In the genomic region with DNA sequence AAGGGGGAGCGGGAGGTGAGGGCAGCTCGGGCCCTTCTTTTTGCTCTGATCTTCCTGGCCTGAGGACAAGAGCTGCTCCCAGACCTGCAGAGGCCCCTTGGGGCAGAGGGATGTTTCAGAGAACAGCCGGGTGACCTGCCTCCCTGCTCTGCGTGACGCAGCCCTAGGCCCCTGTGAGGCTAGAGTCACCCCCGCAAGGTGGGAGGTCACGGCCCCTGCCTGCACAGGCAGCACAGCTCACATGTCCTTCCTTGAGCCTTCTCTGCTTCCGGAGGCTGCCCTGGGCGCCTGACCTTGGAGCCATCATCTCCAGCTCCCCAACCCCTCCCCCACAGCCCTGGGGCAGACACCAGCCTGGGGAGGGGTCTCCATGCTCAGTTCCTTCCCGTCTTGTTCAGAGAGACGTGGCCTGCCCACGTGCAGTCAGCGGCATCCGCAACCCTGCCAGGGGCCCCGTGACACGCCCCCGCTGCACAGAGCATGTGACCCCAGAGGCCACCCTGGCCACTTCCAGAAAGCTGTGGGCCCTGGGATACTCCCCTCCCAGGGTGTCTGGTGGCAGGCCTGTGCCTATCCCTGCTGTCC, we compare ENCODE assay signal across 15 cellular contexts. TPM values are rescaled to one million over a fixed set of nuclear protein-coding genes. Genes with fewer than 3 reads are reported as not detected.
DNase-seq lines count a peak whose midpoint lies in the region; ATAC-seq, FAIRE-seq and TF ChIP-seq lines count a peak whose summit lies in the region.
"Had no signal": no experiment of that assay in that cellular context is flagged by ENCODE, and none has a peak within 500 bp of the region (broad histone marks: within the 10 kb centered on the region; RNA-seq: fewer than 3 reads in every experiment).

BIRC7 (plus strand) TSS at position 507 of the 585 bp plus-strand sequence. CDS start 192 bp downstream, outside the sequence.

- no peak within 1 kb of the TSS for H2AFZ ChIP-seq in HepG2 (ENCODE audit: low read length)
- H2AFZ ChIP-seq in MM.1S (ENCODE audit: low read length), result no peak within 1 kb of the TSS
- H2AFZ ChIP-seq in GM23248, result no peak within 1 kb of the TSS
- H2AFZ ChIP-seq: parathyroid adenoma had no signal

- POLR2A ChIA-PET in HepG2 (lab: Yijun Ruan, JAX) (interaction anchor here (1.2 to 2.0 kb wide), 2 partner anchors 12 to 19 kb away, joined by 4 to 6 read pairs; no protein-coding TSS in a partner anchor), WTC11 (lab: Charles Lee) (interaction anchor here (1.6 kb wide), 1 partner anchor 18 kb away, joined by 5 read pairs; no protein-coding TSS in a partner anchor)

- H3K4me2 ChIP-seq in HepG2 (ENCODE audit: low read depth, low read length), result peak within 1 kb of the TSS; percentile 65
- H3K4me2 ChIP-seq in MM.1S (ENCODE audit: low read depth, low read length), result no peak within 1 kb of the TSS
- H3K4me2 ChIP-seq in GM23248 (ENCODE audit: unreplicated experiment), result no peak within 1 kb of the TSS

- no peak within 1 kb of the TSS for H3K27ac ChIP-seq in HepG2 (ENCODE audit: extremely low read length, insufficient read depth, low read length)
- H3K27ac ChIP-seq in right lobe of liver, result no peak within 1 kb of the TSS
- no peak within 1 kb of the TSS for H3K27ac ChIP-seq in MM.1S (ENCODE audit: low read length)
- H3K27ac ChIP-seq in GM23248, result no peak within 1 kb of the TSS
- H3K27ac ChIP-seq: coronary artery, esophagus squamous epithelium, parathyroid adenoma had no signal

- H3F3A ChIP-seq in MM.1S (ENCODE audit: insufficient read depth, low read length) (no peaks in the 10 kb centered on the region), GM23248 (ENCODE audit: insufficient read depth) (peaks cover 17% of the 10 kb centered on the region)

- H3K4me3 Mint-ChIP-seq in WTC11, result peak within 1 kb of the TSS; percentile 51
- H3K4me3 Mint-ChIP-seq: activated T-cell treated with anti-CD3 and anti-CD28 coated beads, Interleukin-2, amount 50 U/mL, for 24 hours; type B pancreatic cell had no signal

- CTCF ChIA-PET in HepG2 (lab: Yijun Ruan, JAX; ENCODE audit: low intra/inter-chr PET ratio, low total read pairs), result interaction anchor here (1.1 kb wide), 1 partner anchor 12 kb away, joined by 4 read pairs; no protein-coding TSS in a partner anchor
- CTCF ChIA-PET in WTC11 (lab: Charles Lee), result interaction anchor here (0.6 to 8.1 kb wide), 20 partner anchors 8 to 179 kb away, joined by 3 to 151 read pairs (median 4); partner anchors contain the start of genes NKAIN4 and YTHDF1

- no peak for TF ChIP-seq RAD21 in HepG2 (CRISPR knock-in tag; IDR thresholded peaks at IDR 0.05)

- no peaks in the 10 kb centered on the region for H3K9me3 Mint-ChIP-seq in WTC11
- H3K9me3 Mint-ChIP-seq: activated T-cell treated with anti-CD3 and anti-CD28 coated beads, Interleukin-2, amount 50 U/mL, for 24 hours; type B pancreatic cell had no signal

- no peaks in the 10 kb centered on the region for H3K36me3 Mint-ChIP-seq in WTC11
- H3K36me3 Mint-ChIP-seq: type B pancreatic cell had no signal

- H3K4me3 ChIP-seq in HepG2 (replicated peaks in 1 of 3; ENCODE audit: insufficient read depth in 1 of 3, low read depth in 2 of 3, low read length in 3 of 3) (peak within 1 kb of the TSS in 2 of 3 experiments; percentile 48 to 58; a peak in 3 of 6 replicates), right lobe of liver (no peak within 1 kb of the TSS), MM.1S (ENCODE audit: low read length) (no peak within 1 kb of the TSS), GM23248 (no peak within 1 kb of the TSS)
- H3K4me3 ChIP-seq: coronary artery, esophagus squamous epithelium had no signal

- ATAC-seq in HepG2 (peak; percentile 10), right lobe of liver (no peak), WTC11 (no peak), GM21447 (IDR thresholded peaks at IDR 0.05; ENCODE audit: unreplicated experiment) (no peak)

- H3K9me2 ChIP-seq in MM.1S (replicated peaks; ENCODE audit: insufficient read depth, low read length) (no peaks in the 10 kb centered on the region), GM23248 (ENCODE audit: insufficient read depth) (no peaks in the 10 kb centered on the region)

- TF ChIP-seq CTCF in HepG2 (CRISPR knock-in tag; IDR thresholded peaks at IDR 0.05) (no peak), right lobe of liver (IDR thresholded peaks at IDR 0.05) (no peak), WTC11 (IDR thresholded peaks at IDR 0.05) (no peak), MM.1S (IDR thresholded peaks at IDR 0.05; ENCODE audit: low read length) (no peak)

- no peak for FAIRE-seq in HepG2 (lab: Jason Lieb, UNC)
- FAIRE-seq in urothelium cell line (lab: Jason Lieb, UNC), result peak; percentile 90

- no peak within 1 kb of the TSS; the same call in 1 of the 2 replicates for H3K27ac Mint-ChIP-seq in WTC11
- H3K27ac Mint-ChIP-seq: activated T-cell treated with anti-CD3 and anti-CD28 coated beads, Interleukin-2, amount 50 U/mL, for 24 hours; type B pancreatic cell had no signal

- TF ChIP-seq POLR2A in HepG2 (IDR thresholded peaks at IDR 0.05; ENCODE audit: insufficient read depth in 1 of 2, low read depth in 2 of 2, low read length in 2 of 2) (no peak), right lobe of liver (IDR thresholded peaks at IDR 0.05) (no peak)

- BruUV-seq in HepG2 (replicated peaks; lab: Mats Ljungman, UMichigan), result no TSS peak

- H3K79me2 ChIP-seq in HepG2 (ENCODE audit: insufficient read depth, low read length), result no peaks in the 10 kb centered on the region
- no peaks in the 10 kb centered on the region for H3K79me2 ChIP-seq in MM.1S (ENCODE audit: low read length)
- no peaks in the 10 kb centered on the region for H3K79me2 ChIP-seq in GM23248 (ENCODE audit: insufficient read depth)
- H3K79me2 ChIP-seq: parathyroid adenoma had no signal

- DNase-seq in HepG2 (ENCODE audit: low spot score) (no peak), right lobe of liver (no peak), WTC11 (ENCODE audit: low spot score) (no peak), left kidney (ENCODE audit: low read depth, low spot score) (peak; percentile 82), urothelium cell line (ENCODE audit: low spot score) (no peak), MM.1S (no peak), GM23248 (no peak)
- DNase-seq: amygdala, esophagus squamous epithelium had no signal

- H3K4me1 ChIP-seq in HepG2 (ENCODE audit: insufficient read depth, low read length), result peaks cover 51% of the 10 kb centered on the region
- H3K4me1 ChIP-seq in right lobe of liver, result no peaks in the 10 kb centered on the region
- no peaks in the 10 kb centered on the region for H3K4me1 ChIP-seq in MM.1S (ENCODE audit: low read length)
- peaks cover 18% of the 10 kb centered on the region for H3K4me1 ChIP-seq in GM23248 (ENCODE audit: insufficient read depth)
- H3K4me1 ChIP-seq: parathyroid adenoma had no signal

- H3K9ac ChIP-seq in HepG2 (ENCODE audit: insufficient read depth, low read depth, low read length) (no peak within 1 kb of the TSS), MM.1S (ENCODE audit: low read length) (no peak within 1 kb of the TSS), GM23248 (no peak within 1 kb of the TSS)
- H3K9ac ChIP-seq: parathyroid adenoma had no signal

- intact Hi-C loops in HepG2 (cut with micrococcal nuclease; ENCODE audit: unreplicated experiment), result no loop called here
- intact Hi-C loops in right lobe of liver (cut with DNase I), result no loop called here

- H3K36me3 ChIP-seq in HepG2 (replicated peaks in 1 of 2; ENCODE audit: control insufficient read depth in 1 of 2, insufficient read depth in 2 of 2, low read length in 2 of 2) (no peaks in the 10 kb centered on the region), right lobe of liver (no peaks in the 10 kb centered on the region), MM.1S (replicated peaks; ENCODE audit: insufficient read depth, low read length) (no peaks in the 10 kb centered on the region), GM23248 (ENCODE audit: low read depth) (no peaks in the 10 kb centered on the region)
- H3K36me3 ChIP-seq: esophagus squamous epithelium had no signal

- H3K27me3 Mint-ChIP-seq in WTC11 (ENCODE audit: low read depth), result peaks cover 8% of the 10 kb centered on the region

- H3K4me1 Mint-ChIP-seq in WTC11, result peaks cover 14% of the 10 kb centered on the region

- TF ChIP-seq EP300 in HepG2 (IDR thresholded peaks at IDR 0.05; ENCODE audit: low read depth in 2 of 2, low read length in 2 of 2), result no peak
- no peak for TF ChIP-seq EP300 in HepG2 (CRISPR knock-in tag; IDR thresholded peaks at IDR 0.05; ENCODE audit: borderline replicate concordance)

- H3K9me3 ChIP-seq in HepG2 (ENCODE audit: low read length), result no peaks in the 10 kb centered on the region
- no peaks in the 10 kb centered on the region for H3K9me3 ChIP-seq in right lobe of liver
- no peaks in the 10 kb centered on the region for H3K9me3 ChIP-seq in MM.1S (replicated peaks; ENCODE audit: insufficient read depth, low read length)
- H3K9me3 ChIP-seq in GM23248 (ENCODE audit: low read depth), result no peaks in the 10 kb centered on the region
- H3K9me3 ChIP-seq: esophagus squamous epithelium had no signal

- H3K27me3 ChIP-seq in HepG2 (ENCODE audit: control insufficient read depth in 1 of 2, insufficient read depth in 2 of 2, low read length in 2 of 2) (peaks cover 16 to 69% of the 10 kb centered on the region in 2 experiments), right lobe of liver (no peaks in the 10 kb centered on the region), MM.1S (replicated peaks; ENCODE audit: insufficient read depth, low read length) (peaks cover 97% of the 10 kb centered on the region), GM23248 (replicated peaks; ENCODE audit: insufficient read depth) (no peaks in the 10 kb centered on the region)

- in situ Hi-C loops in HepG2 (cut with HindIII; ENCODE audit: extremely low pct_ligation_motif_present, low pct_unique_long_range_greater_than_20kb), result no loop called here
- in situ Hi-C loops in GM23248 (cut with MboI), result no loop called here

- WGBS in HepG2 (ENCODE audit: low lambda C conversion rate), result 5% methylated on average over 15 of the region's 17 CpGs
- no CpG with 5 or more reads among the region's 17 CpGs for WGBS in right lobe of liver (ENCODE audit: insufficient coverage, low coverage, low lambda C conversion rate, missing lambda C conversion rate)
- 49% methylated on average over 14 to 17 of the region's 17 CpGs for WGBS in GM23248 (ENCODE audit: low coverage in 1 of 2, low lambda C conversion rate in 2 of 2, missing lambda C conversion rate in 2 of 2), 2 experiments

- H4K20me1 ChIP-seq in HepG2 (ENCODE audit: insufficient read depth, low read length) (no peaks in the 10 kb centered on the region), MM.1S (ENCODE audit: insufficient read depth, low read length) (no peaks in the 10 kb centered on the region), GM23248 (ENCODE audit: insufficient read depth) (no peaks in the 10 kb centered on the region)

RNA-seq across cellular contexts. Expression of gene BIRC7, which starts in this region (rescaled TPM):
- 0.20 and 0.27 TPM in 2 replicates for total RNA-seq in HepG2 (2016; rRNA removed; fragmentation: Illumina TruSeq; extraction: Trizol)
- not detected in 2 replicates for total RNA-seq in HepG2 (2016; cell fraction: cytosol; rRNA removed; fragmentation: Illumina TruSeq; extraction: Trizol; ENCODE audit: low read depth)
- 0.33 and 0.45 TPM in 2 replicates for total RNA-seq in HepG2 (2016; cell fraction: insoluble cytoplasmic fraction; rRNA removed; fragmentation: Illumina TruSeq; extraction: Trizol)
- 0.12 and 0.17 TPM in 2 replicates for total RNA-seq in HepG2 (2016; cell fraction: membrane; rRNA removed; fragmentation: Illumina TruSeq; extraction: Trizol)
- 0.28 and 0.53 TPM in 2 replicates for total RNA-seq in HepG2 (2016; cell fraction: nucleus; rRNA removed; fragmentation: Illumina TruSeq; extraction: Trizol)
- polyA plus RNA-seq in HepG2 (2011; rRNA removed), result 5.1 and 8.6 TPM in 2 replicates
- polyA plus RNA-seq in HepG2 (2011; cell fraction: cytosol; rRNA removed), result 4.3 and 7.9 TPM in 2 replicates
- polyA plus RNA-seq in HepG2 (2011; cell fraction: nucleus; rRNA removed), result 81.1 and 86.7 TPM in 2 replicates
- polyA plus RNA-seq in HepG2 (2012), result 2.6 and 6.6 TPM in 2 replicates
- 0.14 TPM in 1 of 2 replicates, not detected in the other for polyA plus RNA-seq in HepG2 (2016; cell fraction: cytosol; fragmentation: Illumina TruSeq; extraction: Trizol; ENCODE audit: low read depth)
- polyA plus RNA-seq in HepG2 (2016; cell fraction: insoluble cytoplasmic fraction; fragmentation: Illumina TruSeq; extraction: Trizol; ENCODE audit: low read depth), result 0.37 TPM in 1 of 2 replicates, not detected in the other
- 0.29 TPM in 1 of 2 replicates, not detected in the other for polyA plus RNA-seq in HepG2 (2016; cell fraction: membrane; fragmentation: Illumina TruSeq; extraction: Trizol; ENCODE audit: low read depth)
- 0.62 and 0.85 TPM in 2 replicates for polyA plus RNA-seq in HepG2 (2016; cell fraction: nucleus; fragmentation: Illumina TruSeq; extraction: Trizol; ENCODE audit: insufficient read depth, low read depth)
- polyA minus RNA-seq in HepG2 (2011; rRNA and poly(A)+ RNA removed; ENCODE audit: low replicate concordance), result 0.37 and 4.3 TPM in 2 replicates
- 2.0 and 2.2 TPM in 2 replicates for polyA minus RNA-seq in HepG2 (2011; cell fraction: cytosol; rRNA and poly(A)+ RNA removed)
- 6.4 and 9.9 TPM in 2 replicates for polyA minus RNA-seq in HepG2 (2011; cell fraction: nucleus; rRNA and poly(A)+ RNA removed)
- not detected for total RNA-seq in right lobe of liver
- total RNA-seq in WTC11 (2021), result 0.17 to 0.23 TPM in 2 of 3 replicates, not detected in the other
- not detected in 2 replicates for total RNA-seq in GM23248 (2014; rRNA removed; shearing (Covaris generic))
- not detected in 2 replicates for polyA plus RNA-seq in GM23248 (2016; fragmentation: Nextera tagmentation; extraction: Ambion mirVana)
- total RNA-seq: mammary epithelial cell had no signal
- polyA plus RNA-seq: mammary epithelial cell had no signal

Comparison
In these comparisons a context has a peak if more than half of its experiments do, and no peak if none do; other contexts are left out.
1. H3K4me3 ChIP-seq: peak in HepG2 (2 of 3); none in right lobe of liver (0 of 3), MM.1S (single experiment) and GM23248 (single experiment).
2. Of the 50 proteins assayed by ChIP-seq in both HepG2 and WTC11: peak only in HepG2: FOXP4, GABPB1, IRF2, MAX, MXD4, NR2C2 and 5 more; only in WTC11: none; in both: USF2; in neither: 36; mixed calls (peak in some experiments, not most) for 2.